10 cellular contexts compared by ENCODE assay signal in the genomic region with DNA sequence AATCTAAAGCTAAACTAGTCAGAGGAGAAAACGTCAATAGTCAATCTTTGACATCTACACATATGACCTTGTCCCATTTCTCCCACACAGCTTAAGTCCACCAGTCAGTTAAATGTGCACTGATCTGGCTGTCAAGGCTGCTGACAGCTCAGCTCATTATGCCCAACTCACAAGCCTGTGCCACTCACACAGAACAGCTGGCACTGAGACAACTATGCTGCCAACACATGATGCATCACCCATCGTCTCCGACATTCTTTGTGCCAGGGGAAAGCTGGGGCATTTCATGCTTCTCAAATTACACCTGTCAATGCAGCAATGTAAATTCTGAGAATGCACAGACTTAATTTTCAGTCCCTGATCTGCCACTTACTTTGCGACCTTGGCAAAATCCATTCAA. TPM values are rescaled to one million over a fixed set of nuclear protein-coding genes. Genes with fewer than 3 reads are reported as not detected.
DNase-seq lines count a peak whose midpoint lies in the region; ATAC-seq and TF ChIP-seq lines count a peak whose summit lies in the region.
"Had no signal": no experiment of that assay in that cellular context is flagged by ENCODE, and none has a peak within 500 bp of the region (broad histone marks: within the 10 kb centered on the region; RNA-seq: fewer than 3 reads in every experiment).

No MANE protein-coding gene starts in this region.

- intact Hi-C loops in body of pancreas (cut with DNase I): no loop called here

- H3K9ac ChIP-seq in BLaER1 treated with 17β-estradiol and CSF1 and Interleukin-3, amounts not matched to agents 10 nM and 100 nM: no peak overlapping the region

- peak overlapping the region in 10 of 11 experiments; percentile 8 to 62 (median 34); a peak in 16 of 22 replicates for H3K4me2 ChIP-seq in BLaER1 treated with 17β-estradiol and CSF1 and Interleukin-3, amounts not matched to agents 10 nM and 100 nM

- H3K9me3 ChIP-seq in BLaER1 treated with 17β-estradiol and CSF1 and Interleukin-3, amounts not matched to agents 10 nM and 100 nM (replicated peaks in 1 of 11): no peaks in the 10 kb centered on the region
- H3K9me3 ChIP-seq in body of pancreas: no peaks in the 10 kb centered on the region

- 28 to 29% methylated on average over 4 of the region's 4 CpGs for WGBS in body of pancreas, 2 donors

- no peaks in the 10 kb centered on the region; a peak in 1 of 22 replicates for H4K20me1 ChIP-seq in BLaER1 treated with 17β-estradiol and CSF1 and Interleukin-3, amounts not matched to agents 10 nM and 100 nM

- H3K27ac ChIP-seq in BLaER1 treated with 17β-estradiol and CSF1 and Interleukin-3, amounts not matched to agents 10 nM and 100 nM: no peak overlapping the region
- H3K27ac ChIP-seq in body of pancreas: no peak overlapping the region

- ATAC-seq in body of pancreas (no peak), GM19395 (IDR thresholded peaks at IDR 0.05; ENCODE audit: unreplicated experiment) (no peak), GM21529 (IDR thresholded peaks at IDR 0.05; ENCODE audit: unreplicated experiment) (no peak)
- ATAC-seq: CD8-positive, alpha-beta T cell had no signal

- peaks cover 17 to 80% (median 23%) of the 10 kb centered on the region in 10 experiments; a peak in 19 of 20 replicates for H3K4me1 ChIP-seq in BLaER1 treated with 17β-estradiol and CSF1 and Interleukin-3, amounts not matched to agents 10 nM and 100 nM
- no peaks in the 10 kb centered on the region for H3K4me1 ChIP-seq in body of pancreas

- no peak for TF ChIP-seq CTCF in body of pancreas (IDR thresholded peaks at IDR 0.05)

- no peak overlapping the region for H3K4me3 ChIP-seq in BLaER1 treated with 17β-estradiol and CSF1 and Interleukin-3, amounts not matched to agents 10 nM and 100 nM
- H3K4me3 ChIP-seq in body of pancreas: no peak overlapping the region

- DNase-seq in NCI-H1694 treated with DMSO at 0.1 percent for 48 hours (lab: John Stamatoyannopoulos, UW) (peak; percentile 80), body of pancreas (peak; percentile 22 to 65 (median 30)), kidney tubule cell (ENCODE audit: low spot score) (peak; percentile 92), HuH-7 (ENCODE audit: low spot score) (no peak), DMS79 treated with DMSO at 0.1 percent for 48 hours (lab: John Stamatoyannopoulos, UW) (no peak)
- DNase-seq: CD8-positive, alpha-beta T cell; NCI-H748 treated with DMSO at 0.1 percent for 48 hours had no signal

- no peak for TF ChIP-seq POLR2A in body of pancreas (IDR thresholded peaks at IDR 0.05)

- no peaks in the 10 kb centered on the region for H3K27me3 ChIP-seq in BLaER1 treated with 17β-estradiol and CSF1 and Interleukin-3, amounts not matched to agents 10 nM and 100 nM
- no peaks in the 10 kb centered on the region for H3K27me3 ChIP-seq in body of pancreas

- peaks cover 42 to 94% (median 63%) of the 10 kb centered on the region in 11 experiments for H3K36me3 ChIP-seq in BLaER1 treated with 17β-estradiol and CSF1 and Interleukin-3, amounts not matched to agents 10 nM and 100 nM
- peaks cover 0 to 16% of the 10 kb centered on the region in 2 donors for H3K36me3 ChIP-seq in body of pancreas (replicated peaks in 1 of 2; ENCODE audit: insufficient read depth in 1 of 2, low read depth in 2 of 2)

RNA-seq across cellular contexts. Expression of gene GNS, which starts 25.3 kb away (rescaled TPM):
- total RNA-seq in body of pancreas: 10 to 100 TPM; 29.3 to 43.1 TPM

Comparison
In these comparisons a context has a peak if more than half of its experiments do, and no peak if none do; other contexts are left out.
1. DNase-seq: peak in NCI-H1694 treated with DMSO at 0.1 percent for 48 hours (single experiment), body of pancreas (4 of 4) and kidney tubule cell (single experiment); none in HuH-7 (single experiment) and DMS79 treated with DMSO at 0.1 percent for 48 hours (single experiment).